ENCODE assay signal across 20 cellular contexts in the genomic region with DNA sequence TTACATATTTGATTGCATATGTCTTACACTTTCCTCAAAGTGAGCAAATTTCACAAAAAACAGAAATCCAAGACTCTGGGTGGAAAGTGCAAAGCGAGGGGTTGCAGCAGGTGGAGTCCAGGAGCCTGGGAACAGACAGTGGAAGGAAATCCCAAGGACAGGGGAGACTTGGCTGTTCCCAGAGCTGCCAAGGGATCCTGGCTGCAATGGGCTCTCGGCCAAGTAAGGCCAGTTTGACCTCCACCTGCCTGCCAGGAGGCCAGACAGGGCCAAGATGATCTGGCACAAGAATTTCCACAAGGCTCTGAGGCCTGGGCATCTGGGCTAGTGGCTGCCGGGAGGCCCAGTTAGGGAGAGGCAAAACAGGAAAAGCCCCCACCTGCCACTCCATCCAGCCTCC. TPM values are rescaled to one million over a fixed set of nuclear protein-coding genes. Genes with fewer than 3 reads are reported as not detected.
DNase-seq lines count a peak whose midpoint lies in the region; ATAC-seq and TF ChIP-seq lines count a peak whose summit lies in the region.
"Had no signal": no experiment of that assay in that cellular context is flagged by ENCODE, and none has a peak within 500 bp of the region (broad histone marks: within the 10 kb centered on the region; RNA-seq: fewer than 3 reads in every experiment).

No MANE protein-coding gene starts in this region.

- CTCF ChIA-PET in CD8-positive, alpha-beta memory T cell (lab: Charles Lee): no interaction called here

- H3K4me3 Mint-ChIP-seq in brain: peak overlapping the region in 2 of 5 experiments; percentile 35 to 57
- no peak overlapping the region for H3K4me3 Mint-ChIP-seq in CD8-positive, alpha-beta memory T cell
- H3K4me3 Mint-ChIP-seq: activated B cell treated with CpG ODN at 0.5 μM for 24 hours; activated T-helper 17 cell treated with anti-CD3 and anti-CD28 coated beads, Interleukin-2, amount 50 U/mL, for 72 hours; naive thymus-derived CD4-positive, alpha-beta T cell; stimulated activated effector memory CD8-positive, alpha-beta T cell treated with anti-CD3 and anti-CD28 coated beads, Interleukin-12 subunit alpha, Interleukin-12 subunit beta, amount 100 ng/mL, for 72 hours; T-helper 1 cell treated with Interleukin-12 subunit alpha and Interleukin-12 subunit beta and Interleukin-4 antibody, amounts not matched to agents 30 μg/mL and 1 μg/mL, for 36 hours had no signal

- H3K36me3 Mint-ChIP-seq in brain: peaks cover 8% of the 10 kb centered on the region
- peaks cover 0 to 3% (median 0%) of the 10 kb centered on the region in 3 donors for H3K36me3 Mint-ChIP-seq in CD8-positive, alpha-beta memory T cell
- H3K36me3 Mint-ChIP-seq: naive thymus-derived CD4-positive, alpha-beta T cell had no signal

- no peak for TF ChIP-seq CTCF in brain (conservative IDR thresholded peaks at IDR 0.05)

- ATAC-seq in left ventricle myocardium superior: peak; percentile 67
- no peak for ATAC-seq in HG02759 (IDR thresholded peaks at IDR 0.05; ENCODE audit: unreplicated experiment)
- ATAC-seq: naive thymus-derived CD4-positive, alpha-beta T cell; stimulated activated effector memory CD8-positive, alpha-beta T cell treated with anti-CD3 and anti-CD28 coated beads, Interleukin-12 subunit alpha, Interleukin-12 subunit beta, amount 100 ng/mL, for 72 hours had no signal

- H3K4me3 ChIP-seq in subcutaneous abdominal adipose tissue (ENCODE audit: low read depth in 1 of 5, low read length in 5 of 5): no peak overlapping the region
- H3K4me3 ChIP-seq in CD8-positive, alpha-beta memory T cell (ENCODE audit: low read length): no peak overlapping the region
- H3K4me3 ChIP-seq: prostate gland had no signal

- POLR2A ChIA-PET in CD8-positive, alpha-beta memory T cell (lab: Charles Lee): interaction anchor here (0.6 kb wide), 1 partner anchor 876 kb away, joined by 3 read pairs; no protein-coding TSS in a partner anchor

- peaks cover 0 to 7% (median 0%) of the 10 kb centered on the region in 5 donors for H3K36me3 ChIP-seq in subcutaneous abdominal adipose tissue (ENCODE audit: control insufficient read depth in 5 of 5, insufficient read depth in 5 of 5, low read length in 5 of 5)
- H3K36me3 ChIP-seq in CD8-positive, alpha-beta memory T cell (ENCODE audit: insufficient read depth, low read length): no peaks in the 10 kb centered on the region
- H3K36me3 ChIP-seq: prostate gland had no signal

- peak overlapping the region; percentile 46 for H3K27ac ChIP-seq in subcutaneous abdominal adipose tissue (ENCODE audit: low read depth, low read length)
- no peak overlapping the region for H3K27ac ChIP-seq in CD8-positive, alpha-beta memory T cell (ENCODE audit: low read depth, low read length)

- no peaks in the 10 kb centered on the region for H3K27me3 ChIP-seq in subcutaneous abdominal adipose tissue (ENCODE audit: control insufficient read depth in 5 of 5, insufficient read depth in 4 of 5, low read length in 5 of 5)
- H3K27me3 ChIP-seq in CD8-positive, alpha-beta memory T cell (ENCODE audit: insufficient read depth, low read length, poor library complexity, severe bottlenecking): no peaks in the 10 kb centered on the region

- peak overlapping the region in 1 of 5 donors; percentile 17 for H3K9ac ChIP-seq in subcutaneous abdominal adipose tissue (ENCODE audit: low read length in 5 of 5)

- H3K27me3 Mint-ChIP-seq in brain: peaks cover 4% of the 10 kb centered on the region
- H3K27me3 Mint-ChIP-seq in CD8-positive, alpha-beta memory T cell: no peaks in the 10 kb centered on the region
- H3K27me3 Mint-ChIP-seq: activated B cell treated with CpG ODN at 0.5 μM for 24 hours; activated T-helper 17 cell treated with anti-CD3 and anti-CD28 coated beads, Interleukin-2, amount 50 U/mL, for 72 hours; naive thymus-derived CD4-positive, alpha-beta T cell had no signal

- no peaks in the 10 kb centered on the region for H3K9me3 ChIP-seq in subcutaneous abdominal adipose tissue (ENCODE audit: control insufficient read depth in 5 of 5, low read length in 5 of 5)
- H3K9me3 ChIP-seq in CD8-positive, alpha-beta memory T cell (ENCODE audit: low read length): no peaks in the 10 kb centered on the region
- H3K9me3 ChIP-seq: Caco-2, prostate gland had no signal

- in situ Hi-C loops in G401 (cut with HindIII; ENCODE audit: low sequenced_read_pairs): no loop called here

- intact Hi-C loops in left ventricle myocardium superior (cut with micrococcal nuclease): no loop called here

- peak overlapping the region; percentile 50 to 100 (median 91) for H3K27ac Mint-ChIP-seq in brain
- H3K27ac Mint-ChIP-seq in CD8-positive, alpha-beta memory T cell: no peak overlapping the region
- H3K27ac Mint-ChIP-seq: activated B cell treated with CpG ODN at 0.5 μM for 24 hours; activated T-helper 17 cell treated with anti-CD3 and anti-CD28 coated beads, Interleukin-2, amount 50 U/mL, for 72 hours; naive thymus-derived CD4-positive, alpha-beta T cell; stimulated activated effector memory CD8-positive, alpha-beta T cell treated with anti-CD3 and anti-CD28 coated beads, Interleukin-12 subunit alpha, Interleukin-12 subunit beta, amount 100 ng/mL, for 72 hours; T-helper 1 cell treated with Interleukin-12 subunit alpha and Interleukin-12 subunit beta and Interleukin-4 antibody, amounts not matched to agents 30 μg/mL and 1 μg/mL, for 36 hours had no signal

- peaks cover 59% of the 10 kb centered on the region for H3K4me1 Mint-ChIP-seq in brain
- peaks cover 0 to 2% (median 1%) of the 10 kb centered on the region in 3 donors for H3K4me1 Mint-ChIP-seq in CD8-positive, alpha-beta memory T cell
- H3K4me1 Mint-ChIP-seq: activated B cell treated with CpG ODN at 0.5 μM for 24 hours; activated T-helper 17 cell treated with anti-CD3 and anti-CD28 coated beads, Interleukin-2, amount 50 U/mL, for 72 hours had no signal

- H3K4me1 ChIP-seq in subcutaneous abdominal adipose tissue (ENCODE audit: control insufficient read depth in 5 of 5, insufficient read depth in 5 of 5, low read length in 5 of 5): peaks cover 11 to 66% (median 37%) of the 10 kb centered on the region in 5 donors
- H3K4me1 ChIP-seq in CD8-positive, alpha-beta memory T cell (ENCODE audit: insufficient read depth, low read length): no peaks in the 10 kb centered on the region
- H3K4me1 ChIP-seq: prostate gland had no signal

- DNase-seq in G401 (ENCODE audit: low spot score) (peak; percentile 89), left ventricle myocardium superior (peak; percentile 61), cortex of kidney (lab: John Stamatoyannopoulos, UW) (no peak), HCEC 1CT (no peak)
- DNase-seq in CD8-positive, alpha-beta memory T cell: no peak
- DNase-seq: activated B cell treated with CpG ODN at 0.5 μM for 24 hours; Caco-2; EL; naive thymus-derived CD4-positive, alpha-beta T cell; NCI-H146; NCI-H345; SHP77; stimulated activated CD4-positive, alpha-beta T cell treated with anti-CD3 and anti-CD28 coated beads, Interleukin-12 subunit alpha, Interleukin-12 subunit beta, amount 100 ng/mL, for 4 hours had no signal

- H3K9me3 Mint-ChIP-seq in brain: no peaks in the 10 kb centered on the region
- H3K9me3 Mint-ChIP-seq in CD8-positive, alpha-beta memory T cell: no peaks in the 10 kb centered on the region
- H3K9me3 Mint-ChIP-seq: activated B cell treated with CpG ODN at 0.5 μM for 24 hours; activated T-helper 17 cell treated with anti-CD3 and anti-CD28 coated beads, Interleukin-2, amount 50 U/mL, for 72 hours; naive thymus-derived CD4-positive, alpha-beta T cell; stimulated activated effector memory CD8-positive, alpha-beta T cell treated with anti-CD3 and anti-CD28 coated beads, Interleukin-12 subunit alpha, Interleukin-12 subunit beta, amount 100 ng/mL, for 72 hours; T-helper 1 cell treated with Interleukin-12 subunit alpha and Interleukin-12 subunit beta and Interleukin-4 antibody, amounts not matched to agents 30 μg/mL and 1 μg/mL, for 36 hours had no signal

RNA-seq across cellular contexts. Expression of a gene that starts 16.6 kb away (rescaled TPM):
- 106 and 107 TPM in 2 replicates for total RNA-seq in G401 (2014; rRNA removed; shearing (Covaris generic))
- 44.7 TPM for polyA plus RNA-seq in brain (ENCODE audit: insufficient read depth, low read depth, low replicate concordance)
- 12.0 TPM for total RNA-seq in left ventricle myocardium superior
- total RNA-seq in CD8-positive, alpha-beta memory T cell: 10 to 100 TPM; 20.4 to 21.6 TPM
- 3.6 TPM for polyA plus RNA-seq in CD8-positive, alpha-beta memory T cell

Comparison
In these comparisons a context has a peak if more than half of its experiments do, and no peak if none do; other contexts are left out.
1. DNase-seq: peak in G401 (single experiment) and left ventricle myocardium superior (single experiment); none in cortex of kidney (single experiment), CD8-positive, alpha-beta memory T cell (0 of 5) and HCEC 1CT (single experiment).
2. H3K27ac Mint-ChIP-seq: peak in brain (5 of 5); none in CD8-positive, alpha-beta memory T cell (0 of 8).